ENCODE assay signal across 9 cellular contexts in genomic region chr5:137888875-137889759, GRCh38. TPM values are rescaled to one million over a fixed set of nuclear protein-coding genes. Genes with fewer than 3 reads are reported as not detected.
DNase-seq lines count a peak whose midpoint lies in the region; ATAC-seq and TF ChIP-seq lines count a peak whose summit lies in the region.
"Had no signal": no experiment of that assay in that cellular context is flagged by ENCODE, and none has a peak within 500 bp of the region (broad histone marks: within the 10 kb centered on the region; RNA-seq: fewer than 3 reads in every experiment).

Gene PKD2L2 (plus strand): TSS chr5:137889457. CDS start chr5:137889492, 35 bp downstream.

- H3K27ac Mint-ChIP-seq in Calu3 (ENCODE audit: unreplicated experiment), result peak within 1 kb of the TSS; percentile 67

- peak within 1 kb of the TSS; percentile 49; the same call in 1 of the 2 replicates for H3K4me2 ChIP-seq in KMS-11

- CTCF ChIA-PET in Calu3 (lab: Charles Lee), result interaction anchor here (0.6 to 1.9 kb wide), 5 partner anchors 12 to 110 kb away, joined by 3 to 5 read pairs (median 3); no protein-coding TSS in a partner anchor

- H3K4me1 ChIP-seq in KMS-11 (ENCODE audit: low read depth, poor library complexity, severe bottlenecking), result no peaks in the 10 kb centered on the region

- H4K20me1 ChIP-seq in KMS-11 (ENCODE audit: insufficient read depth), result no peaks in the 10 kb centered on the region

- no peaks in the 10 kb centered on the region for H3K79me2 ChIP-seq in KMS-11 (ENCODE audit: insufficient read depth, low read depth)

- TSS peak; percentile 80 for BruUV-seq in Calu3 (replicated peaks; lab: Mats Ljungman, UMichigan)

- intact Hi-C loops in Calu3 (cut with micrococcal nuclease; ENCODE audit: unreplicated experiment), result no loop called here

- H3K4me1 Mint-ChIP-seq in Calu3 (ENCODE audit: low read depth, unreplicated experiment), result peaks cover 17% of the 10 kb centered on the region

- TF ChIP-seq CTCF in Calu3 (IDR thresholded peaks at IDR 0.05; ENCODE audit: unreplicated experiment) (no peak), KMS-11 (conservative IDR thresholded peaks at IDR 0.05; ENCODE audit: low read depth, low read length) (no peak), choroid plexus epithelial cell (conservative IDR thresholded peaks at IDR 0.05; ENCODE audit: low read depth, low read length) (no peak)

- peak within 1 kb of the TSS; percentile 66 for H3K4me3 Mint-ChIP-seq in Calu3 (ENCODE audit: low read depth, unreplicated experiment)

- no peaks in the 10 kb centered on the region for H3K36me3 ChIP-seq in KMS-11 (ENCODE audit: insufficient read depth)

- peak within 1 kb of the TSS; percentile 45 for H2AFZ ChIP-seq in KMS-11 (ENCODE audit: low read depth)

- H3K27ac ChIP-seq in KMS-11, result peak within 1 kb of the TSS; percentile 56

- no peaks in the 10 kb centered on the region for H3K36me3 Mint-ChIP-seq in Calu3 (ENCODE audit: insufficient read depth, unreplicated experiment)

- H3K9me3 Mint-ChIP-seq in Calu3 (ENCODE audit: low read depth, unreplicated experiment), result no peaks in the 10 kb centered on the region

- no peak within 1 kb of the TSS for H3K4me3 ChIP-seq in KMS-11 (IDR thresholded peaks at IDR 0.05; ENCODE audit: insufficient read depth, low read depth, low read length)
- H3K4me3 ChIP-seq in choroid plexus epithelial cell (ENCODE audit: low read depth, low read length), result peak within 1 kb of the TSS; percentile 70

- no peaks in the 10 kb centered on the region for H3K27me3 Mint-ChIP-seq in Calu3 (ENCODE audit: unreplicated experiment)

- no peaks in the 10 kb centered on the region for H3K27me3 ChIP-seq in KMS-11 (ENCODE audit: insufficient read depth, low read depth)

- peak within 1 kb of the TSS; percentile 58 for H3K9ac ChIP-seq in KMS-11

- ATAC-seq in GM21515 (IDR thresholded peaks at IDR 0.05; ENCODE audit: unreplicated experiment), result peak; percentile 93
- ATAC-seq in left lobe of liver, result peak; percentile 88

- peak; percentile 67 for DNase-seq in Calu3
- DNase-seq in activated CD4-positive, alpha-beta T cell treated with anti-CD3 and anti-CD28 coated beads for 1 hour, result peak; percentile 75
- DNase-seq in choroid plexus epithelial cell (ENCODE audit: low read depth), result peak; percentile 95
- DNase-seq in left lobe of liver (ENCODE audit: low spot score), result peak; percentile 60
- peak; percentile 82 to 88 for DNase-seq in stimulated activated CD4-positive, alpha-beta T cell treated with anti-CD3 and anti-CD28 coated beads, Interleukin-2, amount 100 ng/mL, for 24 hours
- DNase-seq in DMS 273 treated with DMSO at 0.1 percent for 48 hours (lab: John Stamatoyannopoulos, UW), result no peak

RNA-seq across cellular contexts. Expression of gene PKD2L2, which starts in this region (rescaled TPM):
- not detected in 2 replicates for total RNA-seq in Calu3 (2022)
- total RNA-seq in left lobe of liver, result not detected
- total RNA-seq: glomerular endothelial cell had no signal

Comparison
In these comparisons a context has a peak if more than half of its experiments do, and no peak if none do; other contexts are left out.
1. Peak in DNase-seq in Calu3; RNA of the gene not detected or under 1 TPM.
2. Peak in DNase-seq and ATAC-seq in left lobe of liver; RNA of the gene not detected or under 1 TPM.